Comparison of ENCODE assay signal across 35 cellular contexts in the genomic region with DNA sequence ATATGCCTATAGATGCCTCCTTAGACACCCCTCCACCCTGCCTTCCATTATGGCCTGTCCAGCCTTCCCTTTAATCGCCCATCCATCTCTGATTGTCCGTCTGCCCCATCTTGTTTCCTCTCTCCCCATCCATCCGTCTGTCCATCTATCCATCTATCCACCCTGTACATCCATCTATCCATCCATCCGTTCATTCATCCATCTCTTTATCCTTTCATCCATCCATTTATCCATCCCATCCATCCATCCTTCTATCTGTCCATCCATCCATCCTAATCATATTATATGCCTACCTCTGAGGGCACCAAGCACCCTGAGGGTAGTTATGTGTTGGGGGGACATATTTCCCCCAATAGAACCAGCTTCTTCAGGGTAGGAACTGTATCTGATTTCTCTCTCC. TPM values are rescaled to one million over a fixed set of nuclear protein-coding genes. Genes with fewer than 3 reads are reported as not detected.
"Had no signal": no experiment of that assay in that cellular context is flagged by ENCODE, and none has a peak within 500 bp of the region (broad histone marks: within the 10 kb centered on the region; RNA-seq: fewer than 3 reads in every experiment).

No MANE protein-coding gene starts in this region.

- H3K36me3 Mint-ChIP-seq: activated CD4-positive, alpha-beta memory T cell treated with anti-CD3 and anti-CD28 coated beads for 36 hours; activated CD8-positive, alpha-beta memory T cell treated with anti-CD3 and anti-CD28 coated beads, Interleukin-2, amount 10 ng/mL, durations not matched to agents 7 days and 5 days; activated naive CD4-positive, alpha-beta T cell treated with anti-CD3 and anti-CD28 coated beads, Interleukin-2, amount 10 ng/mL, durations not matched to agents 7 days and 5 days; activated naive CD8-positive, alpha-beta T cell had no signal

- H3K4me1 ChIP-seq: ascending aorta had no signal

- H3K27me3 ChIP-seq: ascending aorta, cardiac muscle cell had no signal

- H3K4me3 Mint-ChIP-seq: activated B cell treated with CpG ODN at 0.5 μM for 24 hours; activated CD4-positive, alpha-beta memory T cell treated with anti-CD3 and anti-CD28 coated beads for 36 hours; activated CD4-positive, alpha-beta T cell treated with anti-CD3 and anti-CD28 coated beads, Interleukin-2, amount 10 ng/mL, durations not matched to agents 24 days and 14 days; activated CD8-positive, alpha-beta memory T cell treated with anti-CD3 and anti-CD28 coated beads, Interleukin-2, amount 10 ng/mL, durations not matched to agents 7 days and 5 days; activated CD8-positive, alpha-beta T cell treated with anti-CD3 and anti-CD28 coated beads for 36 hours; activated naive CD4-positive, alpha-beta T cell treated with anti-CD3 and anti-CD28 coated beads, Interleukin-2, amount 10 ng/mL, durations not matched to agents 7 days and 5 days; activated naive CD8-positive, alpha-beta T cell; activated naive CD8-positive, alpha-beta T cell treated with anti-CD3 and anti-CD28 coated beads, Interleukin-2, amount 10 ng/mL, durations not matched to agents 7 days and 5 days; activated naive CD8-positive, alpha-beta T cell treated with anti-CD3 and anti-CD28 coated beads, Interleukin-2, amount 50 U/mL, for 24 hours; activated T-cell treated with anti-CD3 and anti-CD28 coated beads, Interleukin-2, amount 50 U/mL, for 24 hours; brain; central memory CD8-positive, alpha-beta T cell; T-helper 1 cell treated with Interleukin-12 subunit alpha and Interleukin-12 subunit beta and Interleukin-4 antibody, amounts not matched to agents 30 μg/mL and 1 μg/mL, for 36 hours; T-helper 2 cell treated with Interferon-gamma antibody and Interleukin-4, amounts not matched to agents 5 μg/mL and 100 μg/mL, for 36 hours had no signal

- H3K27ac ChIP-seq: ascending aorta, cardiac muscle cell, VCaP had no signal

- H3K4me1 Mint-ChIP-seq: activated naive CD4-positive, alpha-beta T cell treated with anti-CD3 and anti-CD28 coated beads, Interleukin-2, amount 10 ng/mL, durations not matched to agents 7 days and 5 days; brain; central memory CD8-positive, alpha-beta T cell had no signal

- H3K27me3 Mint-ChIP-seq: activated CD4-positive, alpha-beta memory T cell treated with anti-CD3 and anti-CD28 coated beads for 36 hours; activated CD4-positive, alpha-beta T cell treated with anti-CD3 and anti-CD28 coated beads, Interleukin-2, amount 10 ng/mL, durations not matched to agents 24 days and 14 days; activated CD8-positive, alpha-beta T cell treated with anti-CD3 and anti-CD28 coated beads for 36 hours; activated naive CD4-positive, alpha-beta T cell treated with anti-CD3 and anti-CD28 coated beads, Interleukin-2, amount 10 ng/mL, durations not matched to agents 7 days and 5 days; activated naive CD8-positive, alpha-beta T cell; activated T-cell treated with anti-CD3 and anti-CD28 coated beads, Interleukin-2, amount 50 U/mL, for 24 hours; central memory CD8-positive, alpha-beta T cell had no signal

- ATAC-seq: activated CD8-positive, alpha-beta memory T cell treated with anti-CD3 and anti-CD28 coated beads, Interleukin-2, amount 10 ng/mL, durations not matched to agents 7 days and 5 days; activated CD8-positive, alpha-beta T cell treated with anti-CD3 and anti-CD28 coated beads for 36 hours; activated naive CD8-positive, alpha-beta T cell treated with anti-CD3 and anti-CD28 coated beads, Interleukin-2, amount 50 U/mL, for 24 hours had no signal

- DNase-seq: activated B cell treated with CpG ODN at 0.5 μM for 24 hours; activated CD4-positive, alpha-beta memory T cell treated with anti-CD3 and anti-CD28 coated beads for 36 hours; activated CD4-positive, alpha-beta T cell treated with anti-CD3 and anti-CD28 coated beads for 4 hours; activated CD4-positive, alpha-beta T cell treated with anti-CD3 and anti-CD28 coated beads, Interleukin-2, amount 10 ng/mL, durations not matched to agents 24 days and 14 days; activated CD4-positive, alpha-beta T cell treated with anti-CD3 and anti-CD28 coated beads, Interleukin-2, amount 50 U/mL, for 1 hour; activated CD4-positive, alpha-beta T cell treated with anti-CD3 and anti-CD28 coated beads, Interleukin-2, amount 50 U/mL, for 4 hours; activated CD4-positive, CD25-positive, alpha-beta regulatory T cell treated with anti-CD3 and anti-CD28 coated beads, Interleukin-2, amount 50 U/mL, for 72 hours; activated CD8-positive, alpha-beta memory T cell treated with anti-CD3 and anti-CD28 coated beads, Interleukin-2, amount 10 ng/mL, durations not matched to agents 7 days and 5 days; activated CD8-positive, alpha-beta memory T cell treated with anti-CD3 and anti-CD28 coated beads, Interleukin-2, amount 50 U/mL, for 48 hours; activated CD8-positive, alpha-beta T cell treated with anti-CD3 and anti-CD28 coated beads for 36 hours; activated effector memory CD4-positive, alpha-beta T cell treated with Interleukin-2 at 50 U/mL for 16 hours; activated gamma-delta T cell; activated naive CD4-positive, alpha-beta T cell treated with anti-CD3 and anti-CD28 coated beads, Interleukin-2, amount 10 ng/mL, durations not matched to agents 7 days and 5 days; activated naive CD4-positive, alpha-beta T cell treated with Interleukin-2 at 50 U/mL for 16 hours; activated naive CD8-positive, alpha-beta T cell treated with anti-CD3 and anti-CD28 coated beads, Interleukin-2, amount 10 ng/mL, durations not matched to agents 7 days and 5 days; activated naive CD8-positive, alpha-beta T cell treated with anti-CD3 and anti-CD28 coated beads, Interleukin-2, amount 50 U/mL, for 24 hours; activated T-cell treated with anti-CD3 and anti-CD28 coated beads, Interleukin-2, amount 50 U/mL, for 24 hours; amygdala; anterior cingulate cortex; caudate nucleus; cerebellar nuclear complex; T-helper 1 cell; T-helper 2 cell; T-helper 9 cell had no signal

- H3K27ac Mint-ChIP-seq: activated B cell treated with CpG ODN at 0.5 μM for 24 hours; activated CD4-positive, alpha-beta memory T cell treated with anti-CD3 and anti-CD28 coated beads for 36 hours; activated CD4-positive, alpha-beta T cell treated with anti-CD3 and anti-CD28 coated beads, Interleukin-2, amount 10 ng/mL, durations not matched to agents 24 days and 14 days; activated CD8-positive, alpha-beta memory T cell treated with anti-CD3 and anti-CD28 coated beads, Interleukin-2, amount 10 ng/mL, durations not matched to agents 7 days and 5 days; activated CD8-positive, alpha-beta T cell treated with anti-CD3 and anti-CD28 coated beads for 36 hours; activated naive CD4-positive, alpha-beta T cell treated with anti-CD3 and anti-CD28 coated beads, Interleukin-2, amount 10 ng/mL, durations not matched to agents 7 days and 5 days; activated naive CD8-positive, alpha-beta T cell; activated naive CD8-positive, alpha-beta T cell treated with anti-CD3 and anti-CD28 coated beads, Interleukin-2, amount 10 ng/mL, durations not matched to agents 7 days and 5 days; activated naive CD8-positive, alpha-beta T cell treated with anti-CD3 and anti-CD28 coated beads, Interleukin-2, amount 50 U/mL, for 24 hours; activated T-cell treated with anti-CD3 and anti-CD28 coated beads, Interleukin-2, amount 50 U/mL, for 24 hours; activated T-helper 2 cell treated with anti-CD3 and anti-CD28 coated beads, Interferon-gamma antibody, Interleukin-2, Interleukin-4, amounts not matched to agents 10 μg/mL and 5 μg/mL and 100 μg/mL, durations not matched to agents 14 hours and 24 hours and 36 hours; brain; T-helper 1 cell treated with Interleukin-12 subunit alpha and Interleukin-12 subunit beta and Interleukin-4 antibody, amounts not matched to agents 30 μg/mL and 1 μg/mL, for 36 hours; T-helper 2 cell treated with Interferon-gamma antibody and Interleukin-4, amounts not matched to agents 5 μg/mL and 100 μg/mL, for 36 hours had no signal

- FAIRE-seq: TTC549 had no signal

- H3K4me3 ChIP-seq: ascending aorta, cardiac muscle cell had no signal

- H3K9me3 ChIP-seq: ascending aorta had no signal

RNA-seq across cellular contexts. Expression of a gene that starts 23.1 kb away (rescaled TPM):
- total RNA-seq: activated B cell treated with CpG ODN at 0.5 μM for 24 hours had no signal

RNA-seq across cellular contexts. Expression of a gene that starts 25.5 kb away (rescaled TPM):
- total RNA-seq: activated B cell treated with CpG ODN at 0.5 μM for 24 hours; activated CD4-positive, alpha-beta memory T cell treated with anti-CD3 and anti-CD28 coated beads for 36 hours; activated CD4-positive, alpha-beta T cell treated with anti-CD3 and anti-CD28 coated beads, Interleukin-2, amount 10 ng/mL, durations not matched to agents 24 days and 14 days; activated CD8-positive, alpha-beta memory T cell treated with anti-CD3 and anti-CD28 coated beads, Interleukin-2, amount 10 ng/mL, durations not matched to agents 7 days and 5 days; activated CD8-positive, alpha-beta T cell treated with anti-CD3 and anti-CD28 coated beads for 36 hours; activated naive CD8-positive, alpha-beta T cell treated with anti-CD3 and anti-CD28 coated beads, Interleukin-2, amount 10 ng/mL, durations not matched to agents 7 days and 5 days; activated T-helper 2 cell treated with anti-CD3 and anti-CD28 coated beads, Interferon-gamma antibody, Interleukin-2, Interleukin-4, amounts not matched to agents 10 μg/mL and 5 μg/mL and 100 μg/mL, durations not matched to agents 14 hours and 24 hours and 36 hours; ascending aorta; bronchial epithelial cell had no signal
